1 cellular context compared by ENCODE assay signal in genomic region chr6:81753709-81754678, GRCh38.
TF ChIP-seq lines count a peak whose summit lies in the region.

No MANE protein-coding gene starts in this region.

TF ChIP-seq in IMR-90, 13 proteins besides CTCF, POLR2A, EP300 and RAD21 (continued from another document):
- TF ChIP-seq ELK1 (IDR thresholded peaks at IDR 0.05; ENCODE audit: borderline replicate concordance, low read depth, low read length) = no peak
- peak; percentile 61 for TF ChIP-seq SMC3 (IDR thresholded peaks at IDR 0.05; ENCODE audit: low read depth, low read length)
